ENCODE assay signal across 8 cellular contexts in genomic region chr19:55644191-55644833, GRCh38. TPM values are rescaled to one million over a fixed set of nuclear protein-coding genes. Genes with fewer than 3 reads are reported as not detected.
DNase-seq lines count a peak whose midpoint lies in the region; ATAC-seq lines count a peak whose summit lies in the region.

No MANE protein-coding gene starts in this region.

- H3K27ac ChIP-seq in ACC112 (ENCODE audit: low read depth, low read length) (no peak overlapping the region), cingulate gyrus (ENCODE audit: low read depth, low read length) (peak overlapping the region; percentile 29), muscle layer of colon (ENCODE audit: low read depth, low read length) (peak overlapping the region; percentile 52)

- H3K4me1 ChIP-seq in ACC112 (ENCODE audit: control insufficient read depth, insufficient read depth, low read length, unreplicated experiment) (peaks cover 9% of the 10 kb centered on the region), muscle layer of colon (ENCODE audit: insufficient read depth, low read length) (peaks cover 35% of the 10 kb centered on the region)

- peak overlapping the region; percentile 96 for H3K4me3 ChIP-seq in ACC112 (ENCODE audit: low read depth, low read length)
- peak overlapping the region; percentile 92 for H3K4me3 ChIP-seq in Jurkat, Clone E6-1 (ENCODE audit: low read length)
- H3K4me3 ChIP-seq in muscle layer of colon (ENCODE audit: low read depth in 1 of 2, low read length in 2 of 2): peak overlapping the region; percentile 78 to 95

- H3K9me3 ChIP-seq in muscle layer of colon (ENCODE audit: low read length): no peaks in the 10 kb centered on the region

- peaks cover 30% of the 10 kb centered on the region for H3K79me2 ChIP-seq in ACC112 (ENCODE audit: control insufficient read depth, insufficient read depth, low read length, unreplicated experiment)

- H3K27me3 ChIP-seq in ACC112 (ENCODE audit: insufficient read depth, low read length) (no peaks in the 10 kb centered on the region), muscle layer of colon (ENCODE audit: control insufficient read depth in 1 of 2, insufficient read depth in 2 of 2, low read length in 2 of 2) (no peaks in the 10 kb centered on the region)

- H2AFZ ChIP-seq in ACC112 (ENCODE audit: low read length, unreplicated experiment): no peak overlapping the region

- no peak for ATAC-seq in HG03520 (IDR thresholded peaks at IDR 0.05; ENCODE audit: unreplicated experiment)

- DNase-seq in Jurkat, Clone E6-1 (ENCODE audit: low read depth, low spot score): no peak
- no peak for DNase-seq in activated CD4-positive, CD25-positive, alpha-beta regulatory T cell treated with anti-CD3 and anti-CD28 coated beads, Interleukin-2, amount 50 U/mL, for 72 hours
- DNase-seq in kidney glomerular epithelial cell (lab: John Stamatoyannopoulos, UW) (no peak), RKO (ENCODE audit: low spot score) (no peak)

- peak overlapping the region; percentile 58 for H3K9ac ChIP-seq in muscle layer of colon (ENCODE audit: low read length)

- no peaks in the 10 kb centered on the region; the same call in 1 of the 2 replicates for H3K36me3 ChIP-seq in ACC112 (ENCODE audit: insufficient read depth, low read length)
- peaks cover 10% of the 10 kb centered on the region for H3K36me3 ChIP-seq in muscle layer of colon (ENCODE audit: insufficient read depth, low read length)

RNA-seq across cellular contexts. Expression of gene ZNF581, which starts 0.9 kb away (rescaled TPM):
- polyA plus RNA-seq in Jurkat, Clone E6-1 (2012; ENCODE audit: insufficient read depth, insufficient read length): 26.5 TPM

RNA-seq across cellular contexts. Expression of gene ZNF580, which starts 3.5 kb away (rescaled TPM):
- 26.3 TPM for polyA plus RNA-seq in Jurkat, Clone E6-1 (2012; ENCODE audit: insufficient read depth, insufficient read length)

RNA-seq across cellular contexts. Expression of gene CCDC106, which starts 3.7 kb away (rescaled TPM):
- polyA plus RNA-seq in Jurkat, Clone E6-1 (2012; ENCODE audit: insufficient read depth, insufficient read length): 2.6 TPM

RNA-seq across cellular contexts. Expression of gene U2AF2, which starts 10.5 kb away (rescaled TPM):
- polyA plus RNA-seq in Jurkat, Clone E6-1 (2012; ENCODE audit: insufficient read depth, insufficient read length): 313 TPM

RNA-seq across cellular contexts. Expression of gene ZNF784, which starts 19.9 kb away (rescaled TPM):
- polyA plus RNA-seq in Jurkat, Clone E6-1 (2012; ENCODE audit: insufficient read depth, insufficient read length): 11.2 TPM
